In the genomic region with DNA sequence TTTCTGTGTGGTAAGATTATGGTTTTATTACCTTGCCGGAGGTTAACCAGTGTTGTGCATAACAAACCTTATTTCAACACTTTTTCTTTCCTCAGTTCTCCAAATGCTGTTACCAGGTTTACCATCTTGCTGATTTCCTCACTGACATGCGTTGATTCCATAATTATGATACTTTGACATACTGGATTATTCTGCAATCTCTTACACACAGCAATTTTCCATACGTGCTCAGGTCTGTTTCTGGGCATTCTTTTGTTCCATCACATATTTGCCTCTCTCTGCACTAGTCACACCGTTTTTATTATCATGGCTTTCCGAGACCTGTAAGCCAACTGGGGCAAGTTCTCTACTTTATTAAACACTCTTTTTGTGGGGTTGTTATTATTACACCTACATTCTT, we compare ENCODE assay signal across 22 cellular contexts.
DNase-seq lines count a peak whose midpoint lies in the region; ATAC-seq and TF ChIP-seq lines count a peak whose summit lies in the region.
"Had no signal": no experiment of that assay in that cellular context is flagged by ENCODE, and none has a peak within 500 bp of the region (broad histone marks: within the 10 kb centered on the region; RNA-seq: fewer than 3 reads in every experiment).

No MANE protein-coding gene starts in this region.

- H3K27ac ChIP-seq in dorsolateral prefrontal cortex, result no peak overlapping the region
- H3K27ac ChIP-seq: BLaER1 treated with 17β-estradiol and CSF1 and Interleukin-3, amounts not matched to agents 10 nM and 100 nM; Peyer's patch had no signal

- peaks cover 20% of the 10 kb centered on the region for H3K9me3 Mint-ChIP-seq in activated CD4-positive, alpha-beta T cell treated with anti-CD3 and anti-CD28 coated beads, Interleukin-2, amount 10 ng/mL, durations not matched to agents 24 days and 14 days
- no peaks in the 10 kb centered on the region for H3K9me3 Mint-ChIP-seq in natural killer cell treated with Interleukin-12 subunit alpha and Interleukin-12 subunit beta and Interleukin-15 and Interleukin-18, amount 100 ng/mL, for 72 hours
- H3K9me3 Mint-ChIP-seq in natural killer cell, result no peaks in the 10 kb centered on the region
- no peaks in the 10 kb centered on the region for H3K9me3 Mint-ChIP-seq in central memory CD8-positive, alpha-beta T cell
- H3K9me3 Mint-ChIP-seq: CD8-positive, alpha-beta memory T cell had no signal

- H3K27ac Mint-ChIP-seq in activated CD4-positive, alpha-beta T cell treated with anti-CD3 and anti-CD28 coated beads, Interleukin-2, amount 10 ng/mL, durations not matched to agents 24 days and 14 days, result peak overlapping the region; percentile 43
- peak overlapping the region; percentile 13 to 94 for H3K27ac Mint-ChIP-seq in natural killer cell treated with Interleukin-12 subunit alpha and Interleukin-12 subunit beta and Interleukin-15 and Interleukin-18, amount 100 ng/mL, for 72 hours
- peak overlapping the region in 1 of 2 donors; percentile 33 for H3K27ac Mint-ChIP-seq in natural killer cell
- H3K27ac Mint-ChIP-seq in central memory CD8-positive, alpha-beta T cell (ENCODE audit: low read depth), result peak overlapping the region; percentile 47
- H3K27ac Mint-ChIP-seq: IgD-negative memory B cell had no signal

- peaks cover 25% of the 10 kb centered on the region for H3K4me1 Mint-ChIP-seq in activated CD4-positive, alpha-beta T cell treated with anti-CD3 and anti-CD28 coated beads, Interleukin-2, amount 10 ng/mL, durations not matched to agents 24 days and 14 days
- peaks cover 28 to 37% of the 10 kb centered on the region in 2 donors for H3K4me1 Mint-ChIP-seq in natural killer cell treated with Interleukin-12 subunit alpha and Interleukin-12 subunit beta and Interleukin-15 and Interleukin-18, amount 100 ng/mL, for 72 hours (ENCODE audit: low read depth in 2 of 2)
- peaks cover 28 to 35% of the 10 kb centered on the region in 2 donors for H3K4me1 Mint-ChIP-seq in natural killer cell
- H3K4me1 Mint-ChIP-seq in central memory CD8-positive, alpha-beta T cell, result peaks cover 37% of the 10 kb centered on the region

- H3K36me3 Mint-ChIP-seq in activated CD4-positive, alpha-beta T cell treated with anti-CD3 and anti-CD28 coated beads, Interleukin-2, amount 10 ng/mL, durations not matched to agents 24 days and 14 days (ENCODE audit: low read depth), result peaks cover 37% of the 10 kb centered on the region
- peaks cover 5% of the 10 kb centered on the region for H3K36me3 Mint-ChIP-seq in natural killer cell treated with Interleukin-12 subunit alpha and Interleukin-12 subunit beta and Interleukin-15 and Interleukin-18, amount 100 ng/mL, for 72 hours
- peaks cover 7% of the 10 kb centered on the region for H3K36me3 Mint-ChIP-seq in natural killer cell
- peaks cover 2% of the 10 kb centered on the region for H3K36me3 Mint-ChIP-seq in central memory CD8-positive, alpha-beta T cell (ENCODE audit: insufficient read depth)
- H3K36me3 Mint-ChIP-seq: IgD-negative memory B cell had no signal

- H3K4me3 Mint-ChIP-seq in activated CD4-positive, alpha-beta T cell treated with anti-CD3 and anti-CD28 coated beads, Interleukin-2, amount 10 ng/mL, durations not matched to agents 24 days and 14 days, result no peak overlapping the region
- H3K4me3 Mint-ChIP-seq in natural killer cell treated with Interleukin-12 subunit alpha and Interleukin-12 subunit beta and Interleukin-15 and Interleukin-18, amount 100 ng/mL, for 72 hours, result peak overlapping the region; percentile 14
- H3K4me3 Mint-ChIP-seq in natural killer cell, result no peak overlapping the region
- H3K4me3 Mint-ChIP-seq in central memory CD8-positive, alpha-beta T cell, result no peak overlapping the region
- H3K4me3 Mint-ChIP-seq: IgD-negative memory B cell had no signal

- no peak for ATAC-seq in natural killer cell treated with Interleukin-12 subunit alpha and Interleukin-12 subunit beta and Interleukin-15 and Interleukin-18, amount 100 ng/mL, for 72 hours
- ATAC-seq in natural killer cell, result no peak
- ATAC-seq in central memory CD8-positive, alpha-beta T cell (replicated peaks; ENCODE audit: extremely low read depth, poor library complexity, severe bottlenecking), result no peak

- DNase-seq in activated CD4-positive, alpha-beta T cell treated with anti-CD3 and anti-CD28 coated beads, Interleukin-2, amount 10 ng/mL, durations not matched to agents 24 days and 14 days, result no peak
- DNase-seq in activated CD4-positive, alpha-beta T cell treated with anti-CD3 and anti-CD28 coated beads for 48 hours, result no peak
- no peak for DNase-seq in natural killer cell treated with Interleukin-12 subunit alpha and Interleukin-12 subunit beta and Interleukin-15 and Interleukin-18, amount 100 ng/mL, for 72 hours (ENCODE audit: low spot score)
- DNase-seq in natural killer cell (no peak), C1 segment of cervical spinal cord (lab: John Stamatoyannopoulos, UW) (no peak), dorsolateral prefrontal cortex (no peak)
- no peak for DNase-seq in central memory CD8-positive, alpha-beta T cell (ENCODE audit: low spot score in 2 of 2)
- DNase-seq: 8988T; Calu3; CD8-positive, alpha-beta memory T cell; DMS153; GOT3; HCEC 1CT; Karpas-422; NCI-H1694; NCI-H2081; NCI-H2171; NCI-H345; NCI-H524; Peyer's patch had no signal

- TF ChIP-seq CTCF in natural killer cell (IDR thresholded peaks at IDR 0.05), result no peak
- TF ChIP-seq CTCF in dorsolateral prefrontal cortex (IDR thresholded peaks at IDR 0.05 in 54 of 56, conservative IDR thresholded peaks at IDR 0.05 in 2 of 56; ENCODE audit: low read depth in 1 of 56, partially characterized antibody in 56 of 56), result no peak

- no peak overlapping the region for H3K4me3 ChIP-seq in dorsolateral prefrontal cortex
- H3K4me3 ChIP-seq: BLaER1 treated with 17β-estradiol and CSF1 and Interleukin-3, amounts not matched to agents 10 nM and 100 nM; Peyer's patch had no signal

- H3K27me3 Mint-ChIP-seq in activated CD4-positive, alpha-beta T cell treated with anti-CD3 and anti-CD28 coated beads, Interleukin-2, amount 10 ng/mL, durations not matched to agents 24 days and 14 days, result no peaks in the 10 kb centered on the region
- H3K27me3 Mint-ChIP-seq in natural killer cell treated with Interleukin-12 subunit alpha and Interleukin-12 subunit beta and Interleukin-15 and Interleukin-18, amount 100 ng/mL, for 72 hours, result no peaks in the 10 kb centered on the region
- H3K27me3 Mint-ChIP-seq in natural killer cell (ENCODE audit: low read depth in 2 of 2), result no peaks in the 10 kb centered on the region
- no peaks in the 10 kb centered on the region for H3K27me3 Mint-ChIP-seq in central memory CD8-positive, alpha-beta T cell
- H3K27me3 Mint-ChIP-seq: CD8-positive, alpha-beta memory T cell; IgD-negative memory B cell had no signal

- intact Hi-C loops in activated CD4-positive, alpha-beta T cell treated with anti-CD3 and anti-CD28 coated beads, Interleukin-2, amount 10 ng/mL, durations not matched to agents 24 days and 14 days (cut with micrococcal nuclease), result loop anchor here (2.0 to 5.0 kb wide), 5 partner anchors 19 to 323 kb away; a partner anchor contains a TSS
- intact Hi-C loops in natural killer cell (cut with micrococcal nuclease), result no loop called here
- intact Hi-C loops in dorsolateral prefrontal cortex (cut with DNase I), result no loop called here

- H3K27me3 ChIP-seq in dorsolateral prefrontal cortex, result no peaks in the 10 kb centered on the region
- H3K27me3 ChIP-seq: BLaER1 treated with 17β-estradiol and CSF1 and Interleukin-3, amounts not matched to agents 10 nM and 100 nM; Peyer's patch had no signal
